20 cellular contexts compared by ENCODE assay signal in genomic region chr12:88200029-88200428, GRCh38. TPM values are rescaled to one million over a fixed set of nuclear protein-coding genes. Genes with fewer than 3 reads are reported as not detected.
A peak's percentile ranks its signal among the peaks of the same experiment; 100 is the strongest.
DNase-seq lines count a peak whose midpoint lies in the region; ATAC-seq, FAIRE-seq and TF ChIP-seq lines count a peak whose summit lies in the region.
"Had no signal": no experiment of that assay in that cellular context is flagged by ENCODE, and none has a peak within 500 bp of the region (broad histone marks: within the 10 kb centered on the region; RNA-seq: fewer than 3 reads in every experiment).

No MANE protein-coding gene starts in this region.

- intact Hi-C loops in HepG2 (cut with micrococcal nuclease; ENCODE audit: unreplicated experiment) = no loop called here
- intact Hi-C loops in right lobe of liver (cut with DNase I) = no loop called here

- POLR2A ChIA-PET in HepG2 (lab: Yijun Ruan, JAX) = no interaction called here

- H2AFZ ChIP-seq in HepG2 (ENCODE audit: low read length) = no peak overlapping the region

- no peak for TF ChIP-seq EP300 in HepG2 (IDR thresholded peaks at IDR 0.05; ENCODE audit: low read depth in 2 of 2, low read length in 2 of 2)
- no peak for TF ChIP-seq EP300 in HepG2 (CRISPR knock-in tag; IDR thresholded peaks at IDR 0.05; ENCODE audit: borderline replicate concordance)

- ATAC-seq in HepG2 = peak; percentile 79
- ATAC-seq in right lobe of liver = peak; percentile 93 to 98 (median 96)
- ATAC-seq in HG03280 (IDR thresholded peaks at IDR 0.05; ENCODE audit: unreplicated experiment) = no peak
- ATAC-seq: A549; CD8-positive, alpha-beta T cell had no signal

- no peaks in the 10 kb centered on the region for H4K20me1 ChIP-seq in HepG2 (ENCODE audit: insufficient read depth, low read length)
- H4K20me1 ChIP-seq: BLaER1 treated with 17β-estradiol and CSF1 and Interleukin-3, amounts not matched to agents 10 nM and 100 nM had no signal

- DNase-seq in H54 (ENCODE audit: insufficient read length, low spot score) (no peak), HuH-7.5 (ENCODE audit: low spot score) (peak; percentile 19), HepG2 (ENCODE audit: low spot score) (no peak), right lobe of liver (no peak), NCI-H1417 (lab: John Stamatoyannopoulos, UW) (no peak), RCC 7860 (ENCODE audit: low spot score) (no peak)
- DNase-seq: AML-193; Caco-2; Calu3; CD4-positive, alpha-beta T cell; CD8-positive, alpha-beta T cell; DMS79 treated with DMSO at 0.1 percent for 48 hours; GF-D8 had no signal

- peak; percentile 43 for FAIRE-seq in H54 (lab: Jason Lieb, UNC)
- FAIRE-seq in HepG2 (lab: Jason Lieb, UNC) = no peak
- FAIRE-seq in RCC 7860 (lab: Jason Lieb, UNC) = no peak
- FAIRE-seq: A549, G401.6, GM12891 had no signal

- H3K36me3 ChIP-seq in HepG2 (replicated peaks in 1 of 2; ENCODE audit: control insufficient read depth in 1 of 2, insufficient read depth in 2 of 2, low read length in 2 of 2) (peaks cover 0 to 5% of the 10 kb centered on the region in 2 experiments; a peak in 2 of 5 replicates), right lobe of liver (peaks cover 0 to 3% (median 0%) of the 10 kb centered on the region in 4 donors)

- H3K4me3 ChIP-seq in HepG2 (replicated peaks in 1 of 3; ENCODE audit: insufficient read depth in 1 of 3, low read depth in 2 of 3, low read length in 3 of 3) = no peak overlapping the region
- no peak overlapping the region for H3K4me3 ChIP-seq in right lobe of liver
- H3K4me3 ChIP-seq: A549; BLaER1 treated with 17β-estradiol and CSF1 and Interleukin-3, amounts not matched to agents 10 nM and 100 nM had no signal

- TF ChIP-seq POLR2A in H54 (IDR thresholded peaks at IDR 0.05; ENCODE audit: low read depth, low read length) (no peak), HepG2 (IDR thresholded peaks at IDR 0.05; ENCODE audit: insufficient read depth in 1 of 2, low read depth in 2 of 2, low read length in 2 of 2) (no peak), right lobe of liver (IDR thresholded peaks at IDR 0.05) (no peak)

- H3K27me3 ChIP-seq in HepG2 (ENCODE audit: control insufficient read depth in 1 of 2, insufficient read depth in 2 of 2, low read length in 2 of 2) (no peaks in the 10 kb centered on the region), right lobe of liver (no peaks in the 10 kb centered on the region)
- H3K27me3 ChIP-seq: BLaER1 treated with 17β-estradiol and CSF1 and Interleukin-3, amounts not matched to agents 10 nM and 100 nM had no signal

- 67% methylated on average over 2 of the region's 2 CpGs for WGBS in HepG2 (ENCODE audit: low lambda C conversion rate)
- WGBS in right lobe of liver (ENCODE audit: insufficient coverage, low coverage, low lambda C conversion rate, missing lambda C conversion rate) = 55% methylated on average over 2 of the region's 2 CpGs

- in situ Hi-C loops in HepG2 (cut with HindIII; ENCODE audit: extremely low pct_ligation_motif_present, low pct_unique_long_range_greater_than_20kb) = no loop called here

- BruUV-seq in HepG2 (replicated peaks; lab: Mats Ljungman, UMichigan) = no TSS peak

- no peaks in the 10 kb centered on the region for H3K79me2 ChIP-seq in HepG2 (ENCODE audit: insufficient read depth, low read length)

- no peak for TF ChIP-seq CTCF in HepG2 (CRISPR knock-in tag; IDR thresholded peaks at IDR 0.05)
- no peak for TF ChIP-seq CTCF in right lobe of liver (IDR thresholded peaks at IDR 0.05)

- H3K27ac ChIP-seq in HepG2 (ENCODE audit: extremely low read length, insufficient read depth, low read length) (no peak overlapping the region), right lobe of liver (no peak overlapping the region)
- H3K27ac ChIP-seq: 22Rv1; A549; BLaER1 treated with 17β-estradiol and CSF1 and Interleukin-3, amounts not matched to agents 10 nM and 100 nM; C4-2B had no signal

- peaks cover 8% of the 10 kb centered on the region; the same call in 1 of the 2 replicates for H3K9me3 ChIP-seq in HepG2 (ENCODE audit: low read length)
- H3K9me3 ChIP-seq in right lobe of liver = no peaks in the 10 kb centered on the region

- H3K9ac ChIP-seq in HepG2 (ENCODE audit: insufficient read depth, low read depth, low read length) = no peak overlapping the region
- H3K9ac ChIP-seq: BLaER1 treated with 17β-estradiol and CSF1 and Interleukin-3, amounts not matched to agents 10 nM and 100 nM had no signal

- CTCF ChIA-PET in HepG2 (lab: Yijun Ruan, JAX; ENCODE audit: low intra/inter-chr PET ratio, low total read pairs) = no interaction called here

- peaks cover 10% of the 10 kb centered on the region for H3K4me1 ChIP-seq in HepG2 (ENCODE audit: insufficient read depth, low read length)
- H3K4me1 ChIP-seq in right lobe of liver = no peaks in the 10 kb centered on the region
- H3K4me1 ChIP-seq: A549; BLaER1 treated with 17β-estradiol and CSF1 and Interleukin-3, amounts not matched to agents 10 nM and 100 nM; Caco-2 had no signal

- no peak for TF ChIP-seq RAD21 in HepG2 (CRISPR knock-in tag; IDR thresholded peaks at IDR 0.05)

- H3K4me2 ChIP-seq in HepG2 (ENCODE audit: low read depth, low read length) = no peak overlapping the region
- H3K4me2 ChIP-seq: A549; BLaER1 treated with 17β-estradiol and CSF1 and Interleukin-3, amounts not matched to agents 10 nM and 100 nM had no signal

TF ChIP-seq in HepG2, 621 proteins besides CTCF, POLR2A, EP300 and RAD21:
- no peak for TF ChIP-seq NFE2 (CRISPR knock-in tag; IDR thresholded peaks at IDR 0.05)
- TF ChIP-seq HNF4A (CRISPR knock-in tag; IDR thresholded peaks at IDR 0.05) = 0 out of 2 replicates have a peak, but pooled peaks have one; percentile 12
TF ChIP-seq in HepG2: peak in this region for 1.

RNA-seq across cellular contexts. Expression of gene TMTC3, which starts 57.9 kb away (rescaled TPM):
- total RNA-seq in HepG2 (2016; rRNA removed; fragmentation: Illumina TruSeq; extraction: Trizol) = 18.6 and 22.5 TPM in 2 replicates
- total RNA-seq in HepG2 (2016; cell fraction: cytosol; rRNA removed; fragmentation: Illumina TruSeq; extraction: Trizol; ENCODE audit: low read depth) = 5.6 and 7.3 TPM in 2 replicates
- 18.4 and 24.0 TPM in 2 replicates for total RNA-seq in HepG2 (2016; cell fraction: insoluble cytoplasmic fraction; rRNA removed; fragmentation: Illumina TruSeq; extraction: Trizol)
- total RNA-seq in HepG2 (2016; cell fraction: membrane; rRNA removed; fragmentation: Illumina TruSeq; extraction: Trizol) = 8.7 and 11.5 TPM in 2 replicates
- 22.3 and 26.5 TPM in 2 replicates for total RNA-seq in HepG2 (2016; cell fraction: nucleus; rRNA removed; fragmentation: Illumina TruSeq; extraction: Trizol)
- 4.2 and 6.3 TPM in 2 replicates for polyA plus RNA-seq in HepG2 (2011; rRNA removed)
- 1.8 and 3.5 TPM in 2 replicates for polyA plus RNA-seq in HepG2 (2011; cell fraction: cytosol; rRNA removed)
- polyA plus RNA-seq in HepG2 (2011; cell fraction: nucleus; rRNA removed) = 0.84 and 1.2 TPM in 2 replicates
- 3.4 and 4.2 TPM in 2 replicates for polyA plus RNA-seq in HepG2 (2012)
- 0.27 and 0.31 TPM in 2 replicates for polyA plus RNA-seq in HepG2 (2016; cell fraction: cytosol; fragmentation: Illumina TruSeq; extraction: Trizol; ENCODE audit: low read depth)
- 5.5 and 6.0 TPM in 2 replicates for polyA plus RNA-seq in HepG2 (2016; cell fraction: insoluble cytoplasmic fraction; fragmentation: Illumina TruSeq; extraction: Trizol; ENCODE audit: low read depth)
- 0.89 and 1.1 TPM in 2 replicates for polyA plus RNA-seq in HepG2 (2016; cell fraction: membrane; fragmentation: Illumina TruSeq; extraction: Trizol; ENCODE audit: low read depth)
- 12.1 and 12.7 TPM in 2 replicates for polyA plus RNA-seq in HepG2 (2016; cell fraction: nucleus; fragmentation: Illumina TruSeq; extraction: Trizol; ENCODE audit: insufficient read depth, low read depth)
- 18.8 and 31.6 TPM in 2 replicates for polyA minus RNA-seq in HepG2 (2011; rRNA and poly(A)+ RNA removed; ENCODE audit: low replicate concordance)
- 19.4 and 20.7 TPM in 2 replicates for polyA minus RNA-seq in HepG2 (2011; cell fraction: cytosol; rRNA and poly(A)+ RNA removed)
- polyA minus RNA-seq in HepG2 (2011; cell fraction: nucleus; rRNA and poly(A)+ RNA removed) = 8.9 and 12.7 TPM in 2 replicates
- 10 to 100 TPM in 4 of 6 experiments, 1 to 10 TPM in 2; 9.5 to 15.7 (median 12.8) TPM for total RNA-seq in right lobe of liver

RNA-seq across cellular contexts. Expression of gene CEP290, which starts 58.1 kb away (rescaled TPM):
- total RNA-seq in HepG2 (2016; rRNA removed; fragmentation: Illumina TruSeq; extraction: Trizol) (10.8 and 13.2 TPM in 2 replicates), right lobe of liver (1 to 10 TPM; 2.4 to 4.2 (median 3.5) TPM)
- total RNA-seq in HepG2 (2016; cell fraction: cytosol; rRNA removed; fragmentation: Illumina TruSeq; extraction: Trizol; ENCODE audit: low read depth) = 2.0 and 2.2 TPM in 2 replicates
- 9.7 and 9.8 TPM in 2 replicates for total RNA-seq in HepG2 (2016; cell fraction: insoluble cytoplasmic fraction; rRNA removed; fragmentation: Illumina TruSeq; extraction: Trizol)
- total RNA-seq in HepG2 (2016; cell fraction: membrane; rRNA removed; fragmentation: Illumina TruSeq; extraction: Trizol) = 3.1 and 4.5 TPM in 2 replicates
- total RNA-seq in HepG2 (2016; cell fraction: nucleus; rRNA removed; fragmentation: Illumina TruSeq; extraction: Trizol) = 23.2 and 24.7 TPM in 2 replicates
- 2.4 TPM in 2 replicates for polyA plus RNA-seq in HepG2 (2011; rRNA removed)
- 1.9 and 2.8 TPM in 2 replicates for polyA plus RNA-seq in HepG2 (2011; cell fraction: cytosol; rRNA removed)
- polyA plus RNA-seq in HepG2 (2011; cell fraction: nucleus; rRNA removed) = 11.0 and 11.1 TPM in 2 replicates
- polyA plus RNA-seq in HepG2 (2012) = 4.3 and 4.8 TPM in 2 replicates
- polyA plus RNA-seq in HepG2 (2016; cell fraction: cytosol; fragmentation: Illumina TruSeq; extraction: Trizol; ENCODE audit: low read depth) = 0.49 and 0.53 TPM in 2 replicates
- 7.8 and 10.1 TPM in 2 replicates for polyA plus RNA-seq in HepG2 (2016; cell fraction: insoluble cytoplasmic fraction; fragmentation: Illumina TruSeq; extraction: Trizol; ENCODE audit: low read depth)
- polyA plus RNA-seq in HepG2 (2016; cell fraction: membrane; fragmentation: Illumina TruSeq; extraction: Trizol; ENCODE audit: low read depth) = 0.85 and 1.5 TPM in 2 replicates
- 15.0 and 17.1 TPM in 2 replicates for polyA plus RNA-seq in HepG2 (2016; cell fraction: nucleus; fragmentation: Illumina TruSeq; extraction: Trizol; ENCODE audit: insufficient read depth, low read depth)
- polyA minus RNA-seq in HepG2 (2011; rRNA and poly(A)+ RNA removed; ENCODE audit: low replicate concordance) = 2.2 and 3.1 TPM in 2 replicates
- polyA minus RNA-seq in HepG2 (2011; cell fraction: cytosol; rRNA and poly(A)+ RNA removed) = 3.3 and 4.1 TPM in 2 replicates
- polyA minus RNA-seq in HepG2 (2011; cell fraction: nucleus; rRNA and poly(A)+ RNA removed) = 40.8 and 41.8 TPM in 2 replicates
